Comparison of ENCODE assay signal across 8 cellular contexts in genomic region chr9:112378441-112379176, GRCh38. TPM values are rescaled to one million over a fixed set of nuclear protein-coding genes. Genes with fewer than 3 reads are reported as not detected.
DNase-seq lines count a peak whose midpoint lies in the region; ATAC-seq and TF ChIP-seq lines count a peak whose summit lies in the region.

No MANE protein-coding gene starts in this region.

- H3K36me3 ChIP-seq in aorta (ENCODE audit: control insufficient read depth in 1 of 2, insufficient read depth in 2 of 2, low read length in 1 of 2): no peaks in the 10 kb centered on the region

- TF ChIP-seq CTCF in AG09309 (IDR thresholded peaks at IDR 0.05; ENCODE audit: control insufficient read depth, insufficient read depth, low read depth, low read length, missing control alignments): no peak
- TF ChIP-seq CTCF in WI38 (IDR thresholded peaks at IDR 0.05; ENCODE audit: low read depth, low read length): no peak

- peaks cover 40 to 52% of the 10 kb centered on the region in 2 donors for H3K4me1 Mint-ChIP-seq in natural killer cell treated with Interleukin-12 subunit alpha and Interleukin-12 subunit beta and Interleukin-15 and Interleukin-18, amount 100 ng/mL, for 72 hours (ENCODE audit: low read depth in 2 of 2)

- peak overlapping the region; percentile 67 for H3K27ac ChIP-seq in epithelial cell of prostate
- peak overlapping the region; percentile 43 to 45 for H3K27ac ChIP-seq in aorta (ENCODE audit: low read depth in 1 of 2, low read length in 2 of 2)

- no peaks in the 10 kb centered on the region for H3K27me3 Mint-ChIP-seq in natural killer cell treated with Interleukin-12 subunit alpha and Interleukin-12 subunit beta and Interleukin-15 and Interleukin-18, amount 100 ng/mL, for 72 hours

- 5 to 14% methylated on average over 24 of the region's 24 CpGs for WGBS in aorta, 2 donors

- H3K4me1 ChIP-seq in aorta (ENCODE audit: control insufficient read depth in 1 of 2, insufficient read depth in 2 of 2, low read length in 2 of 2): peaks cover 0 to 3% of the 10 kb centered on the region in 2 donors

- DNase-seq in AG09309 (ENCODE audit: low read depth): no peak
- peak; percentile 8 for DNase-seq in epithelial cell of prostate (ENCODE audit: low read depth, low spot score)
- DNase-seq in natural killer cell treated with Interleukin-12 subunit alpha and Interleukin-12 subunit beta and Interleukin-15 and Interleukin-18, amount 100 ng/mL, for 72 hours (ENCODE audit: low spot score): no peak
- peak in 1 of 2 donors; percentile 36 for DNase-seq in aorta
- no peak for DNase-seq in 8988T

- ATAC-seq in GM18909 (IDR thresholded peaks at IDR 0.05; ENCODE audit: poor library complexity, unreplicated experiment) (peak; percentile 16), HG03469 (IDR thresholded peaks at IDR 0.05; ENCODE audit: unreplicated experiment) (peak; percentile 1), aorta (ENCODE audit: low FRiP score) (no peak)
- peak; percentile 0 to 1 for ATAC-seq in natural killer cell treated with Interleukin-12 subunit alpha and Interleukin-12 subunit beta and Interleukin-15 and Interleukin-18, amount 100 ng/mL, for 72 hours

- H3K27ac Mint-ChIP-seq in natural killer cell treated with Interleukin-12 subunit alpha and Interleukin-12 subunit beta and Interleukin-15 and Interleukin-18, amount 100 ng/mL, for 72 hours: peak overlapping the region; percentile 99 to 100

- no peaks in the 10 kb centered on the region for H3K9me3 ChIP-seq in aorta (ENCODE audit: control insufficient read depth, low read length)

- H3K36me3 Mint-ChIP-seq in natural killer cell treated with Interleukin-12 subunit alpha and Interleukin-12 subunit beta and Interleukin-15 and Interleukin-18, amount 100 ng/mL, for 72 hours: no peaks in the 10 kb centered on the region

- intact Hi-C loops in aorta (cut with DNase I): loop anchor here in 1 of 2 donors (2.0 to 10.0 kb wide), 2 partner anchors 108 to 336 kb away; partner anchors contain the start of genes INIP and KIAA1958

- no peaks in the 10 kb centered on the region for H3K27me3 ChIP-seq in aorta (ENCODE audit: control insufficient read depth in 1 of 2, insufficient read depth in 2 of 2, low read length in 1 of 2)

- H3K4me3 Mint-ChIP-seq in natural killer cell treated with Interleukin-12 subunit alpha and Interleukin-12 subunit beta and Interleukin-15 and Interleukin-18, amount 100 ng/mL, for 72 hours: peak overlapping the region; percentile 99

- H3K9me3 Mint-ChIP-seq in natural killer cell treated with Interleukin-12 subunit alpha and Interleukin-12 subunit beta and Interleukin-15 and Interleukin-18, amount 100 ng/mL, for 72 hours: no peaks in the 10 kb centered on the region

- H3K4me3 ChIP-seq in AG09309 (ENCODE audit: control insufficient read depth, low read depth, low read length) (peak overlapping the region; percentile 63), WI38 (ENCODE audit: low read depth, low read length) (peak overlapping the region; percentile 88), aorta (ENCODE audit: low read length in 2 of 2) (peak overlapping the region; percentile 55 to 64)

RNA-seq across cellular contexts. Expression of gene HSDL2, which starts 1.3 kb away (rescaled TPM):
- total RNA-seq in natural killer cell treated with Interleukin-12 subunit alpha and Interleukin-12 subunit beta and Interleukin-15 and Interleukin-18, amount 100 ng/mL, for 72 hours: 10 to 100 TPM; 15.6 to 19.6 TPM
- total RNA-seq in aorta: 10 to 100 TPM; 30.4 to 42.0 TPM
- polyA plus RNA-seq in aorta: 10 to 100 TPM; 27.6 to 37.6 TPM

RNA-seq across cellular contexts. Expression of gene PTBP3, which starts 45.2 kb away (rescaled TPM):
- 100 to 1,000 TPM; 123 to 143 TPM for total RNA-seq in natural killer cell treated with Interleukin-12 subunit alpha and Interleukin-12 subunit beta and Interleukin-15 and Interleukin-18, amount 100 ng/mL, for 72 hours
- total RNA-seq in aorta: 10 to 100 TPM; 39.6 to 74.1 TPM
- polyA plus RNA-seq in aorta: 10 to 100 TPM in 1 of 2 donors, 1 to 10 TPM in 1; 5.2 to 12.9 TPM
